Comparison of ENCODE assay signal across 21 cellular contexts in the genomic region with DNA sequence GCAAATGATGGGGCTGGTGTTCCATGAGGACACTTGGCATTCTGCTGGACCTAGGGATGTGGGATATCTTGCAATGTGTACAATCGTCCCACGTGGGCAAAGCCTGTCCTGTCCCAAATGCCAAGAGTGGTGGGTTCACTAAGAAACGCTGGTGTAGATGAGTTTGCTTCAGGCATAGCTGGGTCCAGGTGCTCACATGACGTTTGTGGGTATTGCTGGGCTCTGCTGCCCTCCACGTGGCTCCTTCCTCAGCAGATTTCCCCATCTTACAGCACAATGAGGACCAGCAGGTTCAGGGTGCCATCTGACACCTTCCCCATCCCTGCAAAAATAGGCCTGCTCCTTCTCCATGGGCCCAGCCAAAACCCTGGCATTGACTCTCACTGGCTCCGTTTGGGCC.
DNase-seq lines count a peak whose midpoint lies in the region; ATAC-seq and TF ChIP-seq lines count a peak whose summit lies in the region.
"Had no signal": no experiment of that assay in that cellular context is flagged by ENCODE, and none has a peak within 500 bp of the region (broad histone marks: within the 10 kb centered on the region; RNA-seq: fewer than 3 reads in every experiment).

No MANE protein-coding gene starts in this region.

- H3K4me3 Mint-ChIP-seq in neural progenitor cell (no peak overlapping the region), osteocyte (ENCODE audit: unreplicated experiment) (no peak overlapping the region), T-helper 17 cell (no peak overlapping the region)
- H3K4me3 Mint-ChIP-seq: CD4-positive, CD25-positive, alpha-beta regulatory T cell; CD8-positive, alpha-beta T cell; GM23338; H9 had no signal

- no peak overlapping the region for H2BK20ac ChIP-seq in IMR-90 (ENCODE audit: low read depth, low read length)

- H2AFZ ChIP-seq in IMR-90 (replicated peaks; ENCODE audit: low read length, poor library complexity) (no peak overlapping the region), neural progenitor cell (replicated peaks) (no peak overlapping the region), MM.1S (ENCODE audit: low read length) (no peak overlapping the region)
- H2AFZ ChIP-seq: GM23338 had no signal

- H2BK15ac ChIP-seq in IMR-90 (ENCODE audit: low read depth, low read length): no peak overlapping the region

- no peaks in the 10 kb centered on the region for H3K9me3 ChIP-seq in BLaER1
- H3K9me3 ChIP-seq in IMR-90 (ENCODE audit: control insufficient read depth, insufficient read depth, low read length): no peaks in the 10 kb centered on the region
- H3K9me3 ChIP-seq in neural progenitor cell (ENCODE audit: low read depth): no peaks in the 10 kb centered on the region
- H3K9me3 ChIP-seq in MM.1S (replicated peaks; ENCODE audit: insufficient read depth, low read length): no peaks in the 10 kb centered on the region
- no peaks in the 10 kb centered on the region for H3K9me3 ChIP-seq in T-helper 17 cell (ENCODE audit: control insufficient read depth, low read length, poor library complexity, severe bottlenecking)
- H3K9me3 ChIP-seq: A549, BE2C, Caco-2 had no signal

- CTCF ChIA-PET in IMR-90 (lab: Yijun Ruan, JAX): interaction anchor here (1.1 kb wide), 1 partner anchor 336 kb away, joined by 3 read pairs; no protein-coding TSS in a partner anchor

- POLR2A ChIA-PET in IMR-90 (lab: Charles Lee; ENCODE audit: unreplicated experiment): no interaction called here

- H3K79me1 ChIP-seq in IMR-90 (ENCODE audit: low read depth in 1 of 2, low read length in 2 of 2): no peaks in the 10 kb centered on the region

- BruUV-seq in IMR-90 (replicated peaks; lab: Mats Ljungman, UMichigan): no TSS peak

- peak overlapping the region; percentile 82 for H3K4me2 ChIP-seq in BLaER1
- no peak overlapping the region for H3K4me2 ChIP-seq in IMR-90 (ENCODE audit: low read depth, low read length)
- H3K4me2 ChIP-seq in neural progenitor cell: no peak overlapping the region
- no peak overlapping the region for H3K4me2 ChIP-seq in MM.1S (ENCODE audit: low read depth, low read length)
- H3K4me2 ChIP-seq: A549, GM23338 had no signal

- no peak overlapping the region for H4K8ac ChIP-seq in IMR-90 (ENCODE audit: low read depth in 2 of 2, low read length in 2 of 2)

- WGBS in IMR-90 (ENCODE audit: extremely low coverage in 2 of 2, insufficient read length in 1 of 2), 2 experiments: 82% methylated on average over 4 of the region's 6 CpGs; no CpG with 5 or more reads in 1 of the 2 experiments

- no peak overlapping the region for H4K91ac ChIP-seq in IMR-90 (ENCODE audit: insufficient read depth, low read depth, low read length)

- H3K4me3 ChIP-seq in BLaER1 (no peak overlapping the region), IMR-90 (ENCODE audit: insufficient read depth, low read depth, low read length) (no peak overlapping the region), neural progenitor cell (no peak overlapping the region), MM.1S (ENCODE audit: low read length) (no peak overlapping the region)
- H3K4me3 ChIP-seq: A549, GM12878, GM23338 had no signal

- H3F3A ChIP-seq in neural progenitor cell (ENCODE audit: low read depth) (no peaks in the 10 kb centered on the region), MM.1S (ENCODE audit: insufficient read depth, low read length) (no peaks in the 10 kb centered on the region)

- intact Hi-C loops in IMR-90 (cut with micrococcal nuclease): no loop called here

- H2BK5ac ChIP-seq in IMR-90 (ENCODE audit: low read depth, low read length, poor library complexity, severe bottlenecking): no peak overlapping the region

- DNase-seq in IMR-90 (no peak), neural progenitor cell (ENCODE audit: low spot score) (no peak), osteocyte (ENCODE audit: extremely low spot score, unreplicated experiment) (no peak), MM.1S (no peak), NCI-H510A treated with DMSO at 0.1 percent for 48 hours (lab: John Stamatoyannopoulos, UW) (no peak), T-helper 17 cell (no peak)
- DNase-seq: 8988T; ACHN; AML-193; BE2C; Caco-2; CD4-positive, CD25-positive, alpha-beta regulatory T cell; CD8-positive, alpha-beta T cell; DMS153; H9 had no signal

- peak overlapping the region; percentile 92 for H3K27ac ChIP-seq in BLaER1
- no peak overlapping the region for H3K27ac ChIP-seq in IMR-90 (ENCODE audit: insufficient read depth, low read length)
- H3K27ac ChIP-seq in neural progenitor cell: no peak overlapping the region
- H3K27ac ChIP-seq in MM.1S (ENCODE audit: low read length): no peak overlapping the region
- H3K27ac ChIP-seq: A549, C4-2B had no signal

- H4K20me1 ChIP-seq in BLaER1: no peaks in the 10 kb centered on the region
- peaks cover 3% of the 10 kb centered on the region; the same call in 1 of the 2 replicates for H4K20me1 ChIP-seq in IMR-90 (ENCODE audit: insufficient read depth, low read length)
- H4K20me1 ChIP-seq in neural progenitor cell (ENCODE audit: low read depth): no peaks in the 10 kb centered on the region
- no peaks in the 10 kb centered on the region for H4K20me1 ChIP-seq in MM.1S (ENCODE audit: insufficient read depth, low read length)

- H3K27me3 Mint-ChIP-seq in neural progenitor cell (ENCODE audit: insufficient read depth, low read depth) (peaks cover 11% of the 10 kb centered on the region), osteocyte (ENCODE audit: unreplicated experiment) (no peaks in the 10 kb centered on the region), T-helper 17 cell (peaks cover 11% of the 10 kb centered on the region)
- H3K27me3 Mint-ChIP-seq: CD4-positive, CD25-positive, alpha-beta regulatory T cell had no signal

- no peaks in the 10 kb centered on the region for H3K27me3 ChIP-seq in BLaER1
- H3K27me3 ChIP-seq in IMR-90 (ENCODE audit: control insufficient read depth, insufficient read depth, low read length): no peaks in the 10 kb centered on the region
- H3K27me3 ChIP-seq in neural progenitor cell: no peaks in the 10 kb centered on the region
- H3K27me3 ChIP-seq in MM.1S (replicated peaks; ENCODE audit: insufficient read depth, low read length): no peaks in the 10 kb centered on the region
- H3K27me3 ChIP-seq: BE2C had no signal

- H3K27ac Mint-ChIP-seq in neural progenitor cell (peak overlapping the region; percentile 57), osteocyte (ENCODE audit: unreplicated experiment) (peak overlapping the region; percentile 48), T-helper 17 cell (no peak overlapping the region)
- H3K27ac Mint-ChIP-seq: CD8-positive, alpha-beta T cell; GM23338; H9 had no signal

- no peak overlapping the region; the same call in 1 of the 2 replicates for H3K23ac ChIP-seq in IMR-90 (ENCODE audit: low read depth, low read length)

- H3K9ac ChIP-seq in BLaER1 (peak overlapping the region; percentile 31; the same call in 1 of the 2 replicates), IMR-90 (ENCODE audit: low read depth, low read length) (no peak overlapping the region), neural progenitor cell (no peak overlapping the region), MM.1S (ENCODE audit: low read length) (no peak overlapping the region)

- H3K9me1 ChIP-seq in IMR-90 (ENCODE audit: insufficient read depth, low read length): peaks cover 10% of the 10 kb centered on the region; the same call in 1 of the 2 replicates

- dilution Hi-C loops in IMR-90 (cut with HindIII; ENCODE audit: low sequenced_read_pairs, unreplicated experiment): no loop called here

- H3K36me3 ChIP-seq in BLaER1 (0 out of 2 replicates have a peak, but pooled peaks cover 4% of the 10 kb centered on the region), IMR-90 (ENCODE audit: control insufficient read depth, insufficient read depth, low read length) (peaks cover 11% of the 10 kb centered on the region; the same call in 1 of the 2 replicates), neural progenitor cell (no peaks in the 10 kb centered on the region), MM.1S (replicated peaks; ENCODE audit: insufficient read depth, low read length) (no peaks in the 10 kb centered on the region)
- H3K36me3 ChIP-seq: BE2C had no signal

- H3K18ac ChIP-seq in IMR-90 (ENCODE audit: low read depth, low read length): no peak overlapping the region

- peak overlapping the region; percentile 27 for H2AK5ac ChIP-seq in IMR-90 (ENCODE audit: low read depth, low read length)

- no peak overlapping the region for H3K14ac ChIP-seq in IMR-90 (replicated peaks; ENCODE audit: low read depth, low read length)

- TF ChIP-seq CTCF in IMR-90 (conservative IDR thresholded peaks at IDR 0.05; ENCODE audit: low read depth, low read length) (no peak), neural progenitor cell (IDR thresholded peaks at IDR 0.05) (no peak), osteocyte (IDR thresholded peaks at IDR 0.05) (no peak), MM.1S (IDR thresholded peaks at IDR 0.05; ENCODE audit: low read length) (no peak)

- no peak overlapping the region for H2BK120ac ChIP-seq in IMR-90 (ENCODE audit: low read depth, low read length)

- peak overlapping the region; percentile 11 for H2AK9ac ChIP-seq in IMR-90 (replicated peaks; ENCODE audit: low read depth, low read length, poor library complexity)

- no peak for ATAC-seq in IMR-90 (ENCODE audit: low read depth)
- no peak for ATAC-seq in T-helper 17 cell
- ATAC-seq: A549; CD8-positive, alpha-beta T cell; GM12878; GM23338; HCT116 had no signal

- TF ChIP-seq RAD21 in IMR-90 (IDR thresholded peaks at IDR 0.05; ENCODE audit: low read length): no peak

- H3K56ac ChIP-seq in IMR-90 (ENCODE audit: extremely low read depth, insufficient read depth, low read length): no peak overlapping the region

- in situ Hi-C loops in IMR-90 (cut with MboI; ENCODE audit: low sequenced_read_pairs): loop anchor here (5.0 kb wide), 1 partner anchor 381 kb away; a partner anchor contains a TSS

- H3K4me1 Mint-ChIP-seq in neural progenitor cell: peaks cover 17% of the 10 kb centered on the region
- H3K4me1 Mint-ChIP-seq in osteocyte (ENCODE audit: unreplicated experiment): peaks cover 12% of the 10 kb centered on the region
- peaks cover 6% of the 10 kb centered on the region for H3K4me1 Mint-ChIP-seq in T-helper 17 cell

- peak overlapping the region; percentile 23 for H3K4ac ChIP-seq in IMR-90 (ENCODE audit: low read depth, low read length)

- no peaks in the 10 kb centered on the region for H3K79me2 ChIP-seq in neural progenitor cell (ENCODE audit: low read depth)
- H3K79me2 ChIP-seq in MM.1S (ENCODE audit: low read length): no peaks in the 10 kb centered on the region

- TF ChIP-seq POLR2A in IMR-90 (IDR thresholded peaks at IDR 0.05; ENCODE audit: low read depth, low read length): no peak

- no peak overlapping the region for H4K5ac ChIP-seq in IMR-90 (ENCODE audit: low read depth, low read length)

- H3K36me3 Mint-ChIP-seq in neural progenitor cell: peaks cover 4% of the 10 kb centered on the region
- peaks cover 25% of the 10 kb centered on the region for H3K36me3 Mint-ChIP-seq in osteocyte (ENCODE audit: unreplicated experiment)
- no peaks in the 10 kb centered on the region for H3K36me3 Mint-ChIP-seq in T-helper 17 cell (ENCODE audit: low read depth)
- H3K36me3 Mint-ChIP-seq: CD4-positive, CD25-positive, alpha-beta regulatory T cell; CD8-positive, alpha-beta T cell had no signal

- no peaks in the 10 kb centered on the region for H3K9me2 ChIP-seq in MM.1S (replicated peaks; ENCODE audit: insufficient read depth, low read length)

- peaks cover 7% of the 10 kb centered on the region for H3K9me3 Mint-ChIP-seq in neural progenitor cell
- peaks cover 11% of the 10 kb centered on the region for H3K9me3 Mint-ChIP-seq in osteocyte (ENCODE audit: unreplicated experiment)
- H3K9me3 Mint-ChIP-seq: CD8-positive, alpha-beta T cell; GM23338; H9 had no signal

- H3K4me1 ChIP-seq in BLaER1 (peaks cover 100% of the 10 kb centered on the region), IMR-90 (ENCODE audit: control insufficient read depth, insufficient read depth, low read length) (no peaks in the 10 kb centered on the region), neural progenitor cell (no peaks in the 10 kb centered on the region), MM.1S (ENCODE audit: low read length) (0 out of 2 replicates have a peak, but pooled peaks cover 3% of the 10 kb centered on the region)
- H3K4me1 ChIP-seq: A549, BE2C, Caco-2 had no signal
